In genomic region chr17:4365103-4365627, GRCh38 we compare ENCODE assay signal across 8 cellular contexts. TPM values are rescaled to one million over a fixed set of nuclear protein-coding genes. Genes with fewer than 3 reads are reported as not detected.
DNase-seq lines count a peak whose midpoint lies in the region; ATAC-seq and TF ChIP-seq lines count a peak whose summit lies in the region.

No MANE protein-coding gene starts in this region.

- peaks cover 21% of the 10 kb centered on the region for H3K4me1 Mint-ChIP-seq in T-helper 2 cell treated with Interferon-gamma antibody and Interleukin-4, amounts not matched to agents 5 μg/mL and 100 μg/mL, for 36 hours (ENCODE audit: low read depth)

- peaks cover 17% of the 10 kb centered on the region for H3K36me3 Mint-ChIP-seq in T-helper 2 cell treated with Interferon-gamma antibody and Interleukin-4, amounts not matched to agents 5 μg/mL and 100 μg/mL, for 36 hours (ENCODE audit: low read depth)

- intact Hi-C loops in ascending aorta (cut with DNase I), result loop anchor here (5.0 kb wide), 4 partner anchors 103 to 158 kb away; partner anchors contain the start of genes ANKFY1 and SPNS2
- intact Hi-C loops in right cardiac atrium (cut with DNase I), result loop anchor here in 1 of 4 donors (10.0 kb wide), 1 partner anchor 60 kb away; no protein-coding TSS in a partner anchor
- intact Hi-C loops in psoas muscle (cut with DNase I), result loop anchor here (5.0 kb wide), 3 partner anchors 148 to 223 kb away; partner anchors contain the start of genes CYB5D2 (in 1 of the 2) and ZZEF1 (in 1 of the 2)

- H3K4me3 ChIP-seq in ascending aorta (peak overlapping the region; percentile 86 to 93), right cardiac atrium (ENCODE audit: low read length) (peak overlapping the region; percentile 98), psoas muscle (peak overlapping the region; percentile 100), urinary bladder (ENCODE audit: low read depth, low read length) (peak overlapping the region; percentile 99)

- WGBS in right cardiac atrium, result under 1% methylated on average over 38 of the region's 38 CpGs
- 0% methylated on average over 27 to 38 of the region's 38 CpGs for WGBS in psoas muscle, 3 donors
- under 1% methylated on average over 38 of the region's 38 CpGs for WGBS in urinary bladder

- peaks cover 6 to 18% of the 10 kb centered on the region in 2 donors for H3K4me1 ChIP-seq in ascending aorta
- no peaks in the 10 kb centered on the region for H3K4me1 ChIP-seq in right cardiac atrium (ENCODE audit: control insufficient read depth, insufficient read depth, low read length)
- H3K4me1 ChIP-seq in psoas muscle, result peaks cover 25% of the 10 kb centered on the region
- no peaks in the 10 kb centered on the region for H3K4me1 ChIP-seq in urinary bladder (ENCODE audit: insufficient read depth)

- peak overlapping the region; percentile 97 for H3K27ac Mint-ChIP-seq in T-helper 2 cell treated with Interferon-gamma antibody and Interleukin-4, amounts not matched to agents 5 μg/mL and 100 μg/mL, for 36 hours

- no peaks in the 10 kb centered on the region for H3K9me3 Mint-ChIP-seq in T-helper 2 cell treated with Interferon-gamma antibody and Interleukin-4, amounts not matched to agents 5 μg/mL and 100 μg/mL, for 36 hours

- H3K36me3 ChIP-seq in ascending aorta (no peaks in the 10 kb centered on the region), psoas muscle (ENCODE audit: insufficient read depth in 1 of 2, low read depth in 1 of 2) (peaks cover 0 to 14% of the 10 kb centered on the region in 2 donors), urinary bladder (ENCODE audit: insufficient read depth) (no peaks in the 10 kb centered on the region)

- H3K27ac ChIP-seq in ascending aorta (peak overlapping the region; percentile 93 to 98), right cardiac atrium (ENCODE audit: low read length) (peak overlapping the region; percentile 95), psoas muscle (peak overlapping the region; percentile 99), urinary bladder (ENCODE audit: low read depth) (peak overlapping the region; percentile 96)

- TF ChIP-seq CTCF in GM13976 (IDR thresholded peaks at IDR 0.05; ENCODE audit: borderline replicate concordance, control extremely low read depth, extremely low read depth, insufficient read depth, missing control alignments) (no peak), ascending aorta (IDR thresholded peaks at IDR 0.05) (no peak), psoas muscle (IDR thresholded peaks at IDR 0.05) (no peak)

- H3K27me3 ChIP-seq in ascending aorta (no peaks in the 10 kb centered on the region), right cardiac atrium (ENCODE audit: control insufficient read depth, insufficient read depth) (no peaks in the 10 kb centered on the region), psoas muscle (ENCODE audit: insufficient read depth in 3 of 3, low read length in 2 of 3) (no peaks in the 10 kb centered on the region)

- in situ Hi-C loops in GM13976 (cut with MboI; ENCODE audit: low sequenced_read_pairs, unreplicated experiment), result no loop called here

- ATAC-seq in HG02938 (IDR thresholded peaks at IDR 0.05; ENCODE audit: unreplicated experiment) (peak; percentile 36), right cardiac atrium (peak; percentile 83 to 88), psoas muscle (peak; percentile 76 to 82 (median 79))

- H3K9me3 ChIP-seq in ascending aorta (no peaks in the 10 kb centered on the region), right cardiac atrium (ENCODE audit: control insufficient read depth, low read length) (no peaks in the 10 kb centered on the region), psoas muscle (no peaks in the 10 kb centered on the region)

- H3K27me3 Mint-ChIP-seq in T-helper 2 cell treated with Interferon-gamma antibody and Interleukin-4, amounts not matched to agents 5 μg/mL and 100 μg/mL, for 36 hours (ENCODE audit: low read depth), result no peaks in the 10 kb centered on the region

- H3K4me3 Mint-ChIP-seq in T-helper 2 cell treated with Interferon-gamma antibody and Interleukin-4, amounts not matched to agents 5 μg/mL and 100 μg/mL, for 36 hours, result peak overlapping the region; percentile 95

- peak; percentile 92 for DNase-seq in GM13976 (ENCODE audit: low spot score)
- DNase-seq in NCI-H187 treated with DMSO at 0.1 percent for 48 hours (lab: John Stamatoyannopoulos, UW), result peak; percentile 23
- DNase-seq in T-helper 2 cell treated with Interferon-gamma antibody and Interleukin-4, amounts not matched to agents 5 μg/mL and 100 μg/mL, for 36 hours (ENCODE audit: low spot score), result peak; percentile 90
- peak; percentile 78 to 92 for DNase-seq in ascending aorta (ENCODE audit: low spot score in 2 of 2)
- peak; percentile 94 to 97 (median 97) for DNase-seq in right cardiac atrium
- DNase-seq in psoas muscle, result peak; percentile 93 to 97

RNA-seq across cellular contexts. Expression of gene UBE2G1, which starts 1.3 kb away (rescaled TPM):
- total RNA-seq in ascending aorta, result 27.9 TPM
- total RNA-seq in right cardiac atrium, result 10 to 100 TPM; 50.0 to 55.1 (median 52.3) TPM
- polyA plus RNA-seq in right cardiac atrium, result 24.0 TPM
- total RNA-seq in psoas muscle, result 100 to 1,000 TPM; 152 to 239 (median 175) TPM
- polyA plus RNA-seq in psoas muscle, result 100 to 1,000 TPM in 1 of 3 donors, 10 to 100 TPM in 2; 54.6 to 128 (median 73.0) TPM
- 39.5 TPM for total RNA-seq in urinary bladder
- polyA plus RNA-seq in urinary bladder, result 56.8 TPM

Comparison
In these comparisons a context has a peak if more than half of its experiments do, and no peak if none do; other contexts are left out.
1. Peak in every context shown above with its lines: DNase-seq, ATAC-seq, H3K4me3 ChIP-seq and H3K27ac ChIP-seq.
2. DNase-seq: peak in every context shown above with its lines; median percentile 97 in right cardiac atrium; 95 in psoas muscle; 92 in GM13976; 90 in T-helper 2 cell treated with Interferon-gamma antibody and Interleukin-4, amounts not matched to agents 5 μg/mL and 100 μg/mL, for 36 hours; 85 in ascending aorta; 23 in NCI-H187 treated with DMSO at 0.1 percent for 48 hours.